Comparison of ENCODE assay signal across 20 cellular contexts in the genomic region with DNA sequence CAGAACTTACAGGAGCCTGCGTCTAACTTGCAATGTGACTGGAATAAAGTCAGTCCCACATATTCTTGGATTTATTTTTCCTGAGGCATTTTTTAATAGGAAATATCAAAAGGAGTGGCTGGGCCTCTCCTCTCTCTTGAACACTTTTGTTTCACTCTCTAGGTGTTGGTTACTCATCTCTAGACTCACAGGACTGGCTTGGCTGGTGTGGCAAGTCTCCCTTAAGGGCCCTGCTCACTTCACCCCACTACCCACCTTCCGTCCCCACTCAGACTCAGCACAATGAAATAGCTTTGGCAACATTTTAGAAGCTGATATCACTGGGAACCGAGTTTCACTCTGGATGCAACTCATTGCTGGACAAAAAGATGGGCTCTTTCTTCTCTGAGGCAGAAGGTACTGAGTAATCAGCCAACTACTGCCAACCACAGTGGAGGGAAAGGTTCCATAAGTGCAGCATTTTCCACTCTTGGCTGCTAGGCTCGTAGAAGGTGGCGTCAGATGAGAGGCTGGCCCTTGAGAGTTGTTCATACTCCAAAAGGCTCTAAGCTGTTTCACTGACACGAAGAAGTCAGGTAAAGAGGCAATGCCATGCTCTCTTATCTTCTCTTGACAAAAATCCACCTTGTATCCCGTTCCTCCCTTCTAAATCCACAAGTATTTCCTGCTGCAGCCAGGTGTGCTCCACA.
A peak's percentile ranks its signal among the peaks of the same experiment; 100 is the strongest.
DNase-seq lines count a peak whose midpoint lies in the region; ATAC-seq and TF ChIP-seq lines count a peak whose summit lies in the region.
"Had no signal": no experiment of that assay in that cellular context is flagged by ENCODE, and none has a peak within 500 bp of the region (broad histone marks: within the 10 kb centered on the region; RNA-seq: fewer than 3 reads in every experiment).

No MANE protein-coding gene starts in this region.

- POLR2A ChIA-PET in Caco-2 (lab: Charles Lee) = no interaction called here
- POLR2A ChIA-PET in naive thymus-derived CD4-positive, alpha-beta T cell (lab: Charles Lee) = no interaction called here

- H3K36me3 ChIP-seq in Caco-2 (ENCODE audit: control insufficient read depth, insufficient read depth, low read length) (no peaks in the 10 kb centered on the region; the same call in 1 of the 2 replicates), mammary epithelial cell (ENCODE audit: insufficient read depth, low read length) (no peaks in the 10 kb centered on the region), mucosa of descending colon (ENCODE audit: low read depth) (no peaks in the 10 kb centered on the region)
- H3K36me3 ChIP-seq in naive thymus-derived CD4-positive, alpha-beta T cell (ENCODE audit: control insufficient read depth in 2 of 3, insufficient read depth in 3 of 3, low read length in 3 of 3) = no peaks in the 10 kb centered on the region
- H3K36me3 ChIP-seq: SJSA1, vagina had no signal

- no peaks in the 10 kb centered on the region for H3K27me3 Mint-ChIP-seq in Caco-2 (ENCODE audit: insufficient read depth, unreplicated experiment)
- H3K27me3 Mint-ChIP-seq in naive thymus-derived CD4-positive, alpha-beta T cell = peaks cover 0 to 9% (median 4%) of the 10 kb centered on the region in 5 donors

- no peak overlapping the region for H3K4me3 ChIP-seq in Caco-2 (ENCODE audit: low read depth, low read length)
- H3K4me3 ChIP-seq in mammary epithelial cell (replicated peaks in 1 of 3; ENCODE audit: insufficient read depth in 1 of 3, low read depth in 2 of 3, low read length in 3 of 3) = no peak overlapping the region
- no peak overlapping the region for H3K4me3 ChIP-seq in mucosa of descending colon
- no peak overlapping the region for H3K4me3 ChIP-seq in naive thymus-derived CD4-positive, alpha-beta T cell (ENCODE audit: low read length)
- H3K4me3 ChIP-seq: SJSA1, vagina had no signal

- H3K79me2 ChIP-seq in mammary epithelial cell (ENCODE audit: insufficient read depth, low read length) = no peaks in the 10 kb centered on the region

- no peaks in the 10 kb centered on the region for H3K9me3 Mint-ChIP-seq in Caco-2 (ENCODE audit: unreplicated experiment)
- peaks cover 0 to 8% (median 0%) of the 10 kb centered on the region in 11 donors for H3K9me3 Mint-ChIP-seq in naive thymus-derived CD4-positive, alpha-beta T cell
- H3K9me3 Mint-ChIP-seq: stimulated activated naive CD8-positive, alpha-beta T cell treated with anti-CD3 and anti-CD28 coated beads, Interleukin-15, Interleukin-2, amounts not matched to agents 100 ng/mL and 50 ng/mL, for 24 hours; T-helper 2 cell treated with Interferon-gamma antibody and Interleukin-4, amounts not matched to agents 5 μg/mL and 100 μg/mL, for 36 hours had no signal

- intact Hi-C loops in Caco-2 (cut with micrococcal nuclease; ENCODE audit: unreplicated experiment) = no loop called here
- intact Hi-C loops in mammary epithelial cell (cut with micrococcal nuclease) = loop anchor here (5.0 kb wide), 1 partner anchor 132 kb away; no protein-coding TSS in a partner anchor
- intact Hi-C loops in mucosa of descending colon (cut with DNase I, micrococcal nuclease) = no loop called here
- intact Hi-C loops in naive thymus-derived CD4-positive, alpha-beta T cell (cut with micrococcal nuclease) = no loop called here

- no TSS peak for BruUV-seq in Caco-2 (replicated peaks; lab: Mats Ljungman, UMichigan)
- BruUV-seq in mammary epithelial cell (replicated peaks; lab: Mats Ljungman, UMichigan) = no TSS peak

- H3K27me3 ChIP-seq in Caco-2 (replicated peaks; ENCODE audit: control insufficient read depth, insufficient read depth, low read length) (no peaks in the 10 kb centered on the region), mammary epithelial cell (ENCODE audit: insufficient read depth, low read length) (no peaks in the 10 kb centered on the region)
- no peaks in the 10 kb centered on the region for H3K27me3 ChIP-seq in naive thymus-derived CD4-positive, alpha-beta T cell (ENCODE audit: control insufficient read depth in 2 of 2, insufficient read depth in 2 of 2, low read length in 2 of 2)
- H3K27me3 ChIP-seq: SJSA1, vagina had no signal

- H3K4me1 ChIP-seq in Caco-2 (peaks cover 26% of the 10 kb centered on the region), mammary epithelial cell (ENCODE audit: insufficient read depth, low read length) (peaks cover 57% of the 10 kb centered on the region), mucosa of descending colon (ENCODE audit: low read depth) (peaks cover 32% of the 10 kb centered on the region)
- H3K4me1 ChIP-seq in naive thymus-derived CD4-positive, alpha-beta T cell (ENCODE audit: control insufficient read depth in 2 of 2, insufficient read depth in 2 of 2, low read length in 2 of 2) = no peaks in the 10 kb centered on the region

- peak overlapping the region; percentile 65 for H2AFZ ChIP-seq in mammary epithelial cell (ENCODE audit: low read depth, low read length)

- H3K27ac ChIP-seq in mammary epithelial cell (ENCODE audit: insufficient read depth, low read depth, low read length) = peak overlapping the region; percentile 99
- H3K27ac ChIP-seq in naive thymus-derived CD4-positive, alpha-beta T cell (ENCODE audit: low read depth, low read length) = no peak overlapping the region
- H3K27ac ChIP-seq: SJSA1, vagina had no signal

- dilution Hi-C loops in mammary epithelial cell (cut with HindIII; ENCODE audit: low sequenced_read_pairs) = no loop called here

- H3K27ac Mint-ChIP-seq in Caco-2 (ENCODE audit: unreplicated experiment) = peak overlapping the region; percentile 79
- no peak overlapping the region for H3K27ac Mint-ChIP-seq in naive thymus-derived CD4-positive, alpha-beta T cell
- H3K27ac Mint-ChIP-seq: IgD-negative memory B cell; stimulated activated naive CD8-positive, alpha-beta T cell treated with anti-CD3 and anti-CD28 coated beads, Interleukin-15, Interleukin-2, amounts not matched to agents 100 ng/mL and 50 ng/mL, for 24 hours; T-helper 2 cell treated with Interferon-gamma antibody and Interleukin-4, amounts not matched to agents 5 μg/mL and 100 μg/mL, for 36 hours had no signal

- no peak overlapping the region for H3K9ac ChIP-seq in mammary epithelial cell (ENCODE audit: insufficient read depth, low read length)

- WGBS in mammary epithelial cell (ENCODE audit: low coverage, missing lambda C conversion rate) = 85% methylated on average over 7 of the region's 7 CpGs

- peaks cover 35% of the 10 kb centered on the region for H3K4me1 Mint-ChIP-seq in Caco-2 (ENCODE audit: low read depth, unreplicated experiment)
- peaks cover 0 to 3% (median 0%) of the 10 kb centered on the region in 7 donors for H3K4me1 Mint-ChIP-seq in naive thymus-derived CD4-positive, alpha-beta T cell
- H3K4me1 Mint-ChIP-seq: IgD-negative memory B cell had no signal

- no peaks in the 10 kb centered on the region for H3K9me3 ChIP-seq in Caco-2
- H3K9me3 ChIP-seq in mammary epithelial cell (replicated peaks; ENCODE audit: insufficient read depth, low read length) = no peaks in the 10 kb centered on the region
- H3K9me3 ChIP-seq in mucosa of descending colon = no peaks in the 10 kb centered on the region
- no peaks in the 10 kb centered on the region for H3K9me3 ChIP-seq in naive thymus-derived CD4-positive, alpha-beta T cell (ENCODE audit: control insufficient read depth in 2 of 3, low read length in 3 of 3)
- H3K9me3 ChIP-seq: SJSA1, vagina had no signal

- CTCF ChIA-PET in Caco-2 (lab: Charles Lee) (no interaction called here), mammary epithelial cell (lab: Charles Lee; ENCODE audit: low non-redundant PET) (no interaction called here)
- CTCF ChIA-PET in naive thymus-derived CD4-positive, alpha-beta T cell (lab: Charles Lee) = no interaction called here

- no peak overlapping the region for H3K4me2 ChIP-seq in mammary epithelial cell (ENCODE audit: insufficient read depth, low read depth, low read length)

- H4K20me1 ChIP-seq in mammary epithelial cell (ENCODE audit: insufficient read depth, low read length) = no peaks in the 10 kb centered on the region

- no peak overlapping the region for H3K4me3 Mint-ChIP-seq in Caco-2 (ENCODE audit: unreplicated experiment)
- H3K4me3 Mint-ChIP-seq in naive thymus-derived CD4-positive, alpha-beta T cell = no peak overlapping the region
- H3K4me3 Mint-ChIP-seq: CD14-positive monocyte; IgD-negative memory B cell; stimulated activated naive CD8-positive, alpha-beta T cell treated with anti-CD3 and anti-CD28 coated beads, Interleukin-15, Interleukin-2, amounts not matched to agents 100 ng/mL and 50 ng/mL, for 24 hours; T-helper 2 cell treated with Interferon-gamma antibody and Interleukin-4, amounts not matched to agents 5 μg/mL and 100 μg/mL, for 36 hours had no signal

- DNase-seq in Caco-2 (peak in 1 of 2 experiments; percentile 13), mammary epithelial cell (peak; percentile 80), mucosa of descending colon (peak in 2 of 3 donors; percentile 39 to 55), cerebellum (ENCODE audit: low spot score) (no peak), kidney glomerular epithelial cell (lab: John Stamatoyannopoulos, UW) (no peak)
- DNase-seq in naive thymus-derived CD4-positive, alpha-beta T cell = no peak
- DNase-seq: ACHN; activated effector memory CD4-positive, alpha-beta T cell treated with Interleukin-2 at 50 U/mL for 16 hours; DND-41; mesendoderm; NCI-H187 treated with DMSO at 0.1 percent for 48 hours; NCI-H524 treated with DMSO at 0.1 percent for 48 hours had no signal

- peak; percentile 35 for ATAC-seq in GM19023 (IDR thresholded peaks at IDR 0.05; ENCODE audit: unreplicated experiment)
- peak; percentile 62 for ATAC-seq in mucosa of descending colon
- no peak for ATAC-seq in HG03175 (IDR thresholded peaks at IDR 0.05; ENCODE audit: unreplicated experiment)
- no peak for ATAC-seq in naive thymus-derived CD4-positive, alpha-beta T cell

- no peaks in the 10 kb centered on the region for H3K36me3 Mint-ChIP-seq in Caco-2 (ENCODE audit: insufficient read depth, unreplicated experiment)
- no peaks in the 10 kb centered on the region for H3K36me3 Mint-ChIP-seq in naive thymus-derived CD4-positive, alpha-beta T cell
- H3K36me3 Mint-ChIP-seq: CD14-positive monocyte, IgD-negative memory B cell had no signal

- in situ Hi-C loops in mammary epithelial cell (cut with MboI; ENCODE audit: low sequenced_read_pairs in 2 of 2) = no loop called here

- TF ChIP-seq CTCF in Caco-2 (IDR thresholded peaks at IDR 0.05; ENCODE audit: insufficient read depth in 1 of 2, low read depth in 1 of 2, low read length in 1 of 2, severe bottlenecking in 1 of 2, unreplicated experiment in 1 of 2) (no peak), mammary epithelial cell (conservative IDR thresholded peaks at IDR 0.05 in 1 of 2, IDR thresholded peaks at IDR 0.05 in 1 of 2; ENCODE audit: extremely low read depth in 1 of 2, insufficient read depth in 1 of 2, low read depth in 1 of 2, low read length in 2 of 2) (no peak), mucosa of descending colon (IDR thresholded peaks at IDR 0.05) (no peak)

Comparison
In these comparisons a context has a peak if more than half of its experiments do, and no peak if none do; other contexts are left out.
1. DNase-seq: peak in mammary epithelial cell (single experiment) and mucosa of descending colon (2 of 3); none in cerebellum (single experiment), naive thymus-derived CD4-positive, alpha-beta T cell (0 of 9) and kidney glomerular epithelial cell (single experiment).
2. ATAC-seq: peak in GM19023 (single experiment) and mucosa of descending colon (single experiment); none in HG03175 (single experiment) and naive thymus-derived CD4-positive, alpha-beta T cell (single experiment).